25 cellular contexts compared by ENCODE assay signal in the genomic region with DNA sequence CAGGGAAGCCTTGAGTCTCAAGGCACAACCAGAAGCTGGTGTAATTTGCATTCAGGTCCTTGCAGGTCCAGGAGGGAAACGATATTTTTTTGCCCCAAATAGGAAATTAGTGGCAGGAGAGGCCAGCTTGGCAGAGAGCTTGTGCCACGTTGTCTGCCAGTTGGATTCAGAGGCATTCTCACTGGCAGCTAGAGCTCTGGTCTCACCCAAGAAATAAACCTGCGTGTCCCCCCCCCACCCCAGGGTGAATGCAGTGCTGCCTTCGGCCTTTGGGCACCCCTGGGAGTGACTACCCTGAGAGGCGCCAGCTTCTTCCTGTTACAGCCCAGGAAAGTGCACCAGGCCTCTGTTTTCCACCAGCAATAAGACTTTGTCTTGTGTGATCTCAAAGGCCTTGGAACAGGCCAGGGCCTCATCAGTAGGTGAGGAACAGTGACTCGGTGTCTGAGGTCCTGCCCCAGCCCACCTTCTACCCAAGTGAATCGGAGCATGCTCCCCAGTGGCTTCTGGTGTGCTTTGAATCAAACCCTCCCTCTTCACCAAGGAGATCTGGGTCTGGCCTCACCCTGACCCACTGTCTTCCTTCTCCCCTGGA.
DNase-seq lines count a peak whose midpoint lies in the region; ATAC-seq and TF ChIP-seq lines count a peak whose summit lies in the region.
"Had no signal": no experiment of that assay in that cellular context is flagged by ENCODE, and none has a peak within 500 bp of the region (broad histone marks: within the 10 kb centered on the region; RNA-seq: fewer than 3 reads in every experiment).

No MANE protein-coding gene starts in this region.

- H3K36me3 ChIP-seq in WERI-Rb-1, result no peaks in the 10 kb centered on the region
- H3K36me3 ChIP-seq: breast epithelium, left ventricle myocardium inferior had no signal

- H3K4me1 Mint-ChIP-seq in stimulated activated memory B cell treated with anti-CD40 and anti-IgM and Interleukin-4, amounts not matched to agents 10 μg/mL and 1 μg/mL and 100 μg/mL, for 72 hours, result peaks cover 18% of the 10 kb centered on the region
- H3K4me1 Mint-ChIP-seq: stimulated activated effector memory CD8-positive, alpha-beta T cell treated with anti-CD3 and anti-CD28 coated beads, Interleukin-12 subunit alpha, Interleukin-12 subunit beta, amount 100 ng/mL, for 72 hours had no signal

- intact Hi-C loops in left colon (cut with DNase I, micrococcal nuclease), result no loop called here

- ATAC-seq in left colon, result peak; percentile 34
- no peak for ATAC-seq in stimulated activated memory B cell treated with anti-CD40 and anti-IgM and Interleukin-4, amounts not matched to agents 10 μg/mL and 1 μg/mL and 100 μg/mL, for 72 hours
- ATAC-seq in GM18519 (IDR thresholded peaks at IDR 0.05; ENCODE audit: low FRiP score, unreplicated experiment), result no peak
- ATAC-seq: K562; stimulated activated effector memory CD8-positive, alpha-beta T cell treated with anti-CD3 and anti-CD28 coated beads, Interleukin-12 subunit alpha, Interleukin-12 subunit beta, amount 100 ng/mL, for 72 hours had no signal

- H3K4me3 ChIP-seq in WERI-Rb-1 (ENCODE audit: low read depth, low read length), result no peak overlapping the region
- H3K4me3 ChIP-seq: breast epithelium, K562, left ventricle myocardium inferior had no signal

- H3K27ac Mint-ChIP-seq in stimulated activated memory B cell treated with anti-CD40 and anti-IgM and Interleukin-4, amounts not matched to agents 10 μg/mL and 1 μg/mL and 100 μg/mL, for 72 hours, result peak overlapping the region; percentile 7
- H3K27ac Mint-ChIP-seq: activated naive CD8-positive, alpha-beta T cell; activated T-helper 2 cell treated with anti-CD3 and anti-CD28 coated beads, Interferon-gamma antibody, Interleukin-2, Interleukin-4, amounts not matched to agents 10 μg/mL and 5 μg/mL and 100 μg/mL, durations not matched to agents 14 hours and 24 hours and 36 hours; CD4-positive, alpha-beta T cell; stimulated activated effector memory CD8-positive, alpha-beta T cell treated with anti-CD3 and anti-CD28 coated beads, Interleukin-12 subunit alpha, Interleukin-12 subunit beta, amount 100 ng/mL, for 72 hours had no signal

- no peak overlapping the region for H3K4me3 Mint-ChIP-seq in stimulated activated memory B cell treated with anti-CD40 and anti-IgM and Interleukin-4, amounts not matched to agents 10 μg/mL and 1 μg/mL and 100 μg/mL, for 72 hours
- H3K4me3 Mint-ChIP-seq: activated naive CD8-positive, alpha-beta T cell; CD4-positive, alpha-beta T cell; naive B cell; stimulated activated effector memory CD8-positive, alpha-beta T cell treated with anti-CD3 and anti-CD28 coated beads, Interleukin-12 subunit alpha, Interleukin-12 subunit beta, amount 100 ng/mL, for 72 hours had no signal

- H3K27me3 Mint-ChIP-seq in stimulated activated memory B cell treated with anti-CD40 and anti-IgM and Interleukin-4, amounts not matched to agents 10 μg/mL and 1 μg/mL and 100 μg/mL, for 72 hours, result peaks cover 16% of the 10 kb centered on the region
- H3K27me3 Mint-ChIP-seq: activated naive CD8-positive, alpha-beta T cell; CD4-positive, alpha-beta T cell had no signal

- no peaks in the 10 kb centered on the region for H3K9me3 Mint-ChIP-seq in stimulated activated memory B cell treated with anti-CD40 and anti-IgM and Interleukin-4, amounts not matched to agents 10 μg/mL and 1 μg/mL and 100 μg/mL, for 72 hours
- H3K9me3 Mint-ChIP-seq: activated T-helper 2 cell treated with anti-CD3 and anti-CD28 coated beads, Interferon-gamma antibody, Interleukin-2, Interleukin-4, amounts not matched to agents 10 μg/mL and 5 μg/mL and 100 μg/mL, durations not matched to agents 14 hours and 24 hours and 36 hours; CD4-positive, alpha-beta T cell; naive B cell; stimulated activated effector memory CD8-positive, alpha-beta T cell treated with anti-CD3 and anti-CD28 coated beads, Interleukin-12 subunit alpha, Interleukin-12 subunit beta, amount 100 ng/mL, for 72 hours had no signal

- peak overlapping the region; percentile 60 for H3K27ac ChIP-seq in WERI-Rb-1
- H3K27ac ChIP-seq: breast epithelium, left ventricle myocardium inferior had no signal

- DNase-seq in activated effector memory CD4-positive, alpha-beta T cell treated with anti-CD3 and anti-CD28 coated beads, Interleukin-2, amount 50 U/mL, for 16 hours, result peak; percentile 24
- no peak for DNase-seq in activated effector memory CD4-positive, alpha-beta T cell treated with Interleukin-2 at 50 U/mL for 16 hours
- DNase-seq in WERI-Rb-1, result no peak
- no peak for DNase-seq in left colon
- no peak for DNase-seq in stimulated activated CD4-positive, alpha-beta T cell treated with anti-CD3 and anti-CD28 coated beads, Interleukin-2, amount 100 ng/mL, for 24 hours
- DNase-seq in activated gamma-delta T cell treated with Interleukin-2 at 50 U/mL for 16 hours, result no peak
- DNase-seq: activated CD4-positive, alpha-beta T cell treated with anti-CD3 and anti-CD28 coated beads, Interleukin-2, amount 50 U/mL, for 4 hours; activated T-cell treated with anti-CD3 and anti-CD28 coated beads for 4 hours; CD4-positive, alpha-beta T cell; DMS79 treated with DMSO at 0.1 percent for 48 hours; effector CD4-positive, alpha-beta T cell; GF-D8; left ventricle myocardium inferior; naive B cell; NCI-H1092 treated with DMSO at 0.1 percent for 48 hours; NCI-H1694 treated with DMSO at 0.1 percent for 48 hours; NCI-H446 treated with DMSO at 0.1 percent for 48 hours; stimulated activated CD4-positive, alpha-beta T cell treated with anti-CD3 and anti-CD28 coated beads, Interleukin-15, amount 100 ng/mL, for 24 hours had no signal

- peaks cover 2% of the 10 kb centered on the region for H3K9me3 ChIP-seq in WERI-Rb-1 (ENCODE audit: severe bottlenecking)
- H3K9me3 ChIP-seq: breast epithelium, left ventricle myocardium inferior had no signal

- no peaks in the 10 kb centered on the region for H3K36me3 Mint-ChIP-seq in stimulated activated memory B cell treated with anti-CD40 and anti-IgM and Interleukin-4, amounts not matched to agents 10 μg/mL and 1 μg/mL and 100 μg/mL, for 72 hours
- H3K36me3 Mint-ChIP-seq: activated naive CD8-positive, alpha-beta T cell; naive B cell; stimulated activated effector memory CD8-positive, alpha-beta T cell treated with anti-CD3 and anti-CD28 coated beads, Interleukin-12 subunit alpha, Interleukin-12 subunit beta, amount 100 ng/mL, for 72 hours had no signal

- TF ChIP-seq CTCF in WERI-Rb-1 (IDR thresholded peaks at IDR 0.05; ENCODE audit: low read depth, low read length), result no peak

- no peaks in the 10 kb centered on the region for H3K27me3 ChIP-seq in WERI-Rb-1 (ENCODE audit: insufficient read depth, low read depth, severe bottlenecking)
- H3K27me3 ChIP-seq: breast epithelium had no signal
